1 cellular context compared by ENCODE assay signal in the genomic region with DNA sequence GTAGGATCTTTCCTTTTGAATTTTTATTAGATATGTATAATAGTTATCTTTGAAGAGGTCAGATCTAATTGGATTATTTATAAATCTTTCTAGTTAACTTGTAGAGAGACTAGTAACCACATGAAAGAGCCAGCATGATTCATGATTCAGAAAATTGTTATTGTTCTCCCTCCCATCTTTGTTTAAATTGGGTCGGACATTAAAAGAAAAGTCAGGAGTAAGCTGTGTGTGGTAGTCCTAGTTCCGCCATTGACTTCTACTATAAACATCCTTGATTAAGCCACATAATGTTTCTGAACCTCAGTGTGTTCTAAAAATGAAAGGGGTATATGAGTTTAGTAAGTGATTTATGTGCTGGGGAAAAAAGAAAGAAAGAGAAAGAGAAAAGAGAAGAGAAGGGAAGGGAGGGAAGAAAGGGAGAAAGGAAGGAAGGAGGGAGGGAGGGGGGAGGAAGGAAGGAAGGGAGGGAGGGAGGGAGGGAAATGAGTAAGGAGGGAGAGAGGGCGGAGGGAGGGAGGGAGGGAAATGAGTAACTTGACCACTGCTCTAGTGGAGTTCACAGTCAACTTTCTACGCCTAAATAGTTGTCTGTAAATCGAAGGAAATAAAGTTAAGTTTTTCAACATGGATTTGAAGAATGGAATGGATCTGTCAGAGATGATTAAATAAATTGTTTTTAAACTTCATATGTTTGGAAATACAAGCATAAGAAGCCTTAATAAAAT.
TF ChIP-seq lines count a peak whose summit lies in the region.

No MANE protein-coding gene starts in this region.

TF ChIP-seq in IMR-90, 13 proteins besides CTCF, POLR2A, EP300 and RAD21:
- TF ChIP-seq BHLHE40 (IDR thresholded peaks at IDR 0.05; ENCODE audit: low read depth, low read length) (no peak), SMC3 (IDR thresholded peaks at IDR 0.05; ENCODE audit: low read depth, low read length) (no peak), RFX5 (IDR thresholded peaks at IDR 0.05; ENCODE audit: low read depth, low read length) (no peak), MAZ (IDR thresholded peaks at IDR 0.05; ENCODE audit: borderline replicate concordance, low read depth, low read length) (peak; percentile 34; the same call in 1 of the 2 replicates)
